Comparison of ENCODE assay signal across 18 cellular contexts in genomic region chr2:101160454-101160853, GRCh38. TPM values are rescaled to one million over a fixed set of nuclear protein-coding genes. Genes with fewer than 3 reads are reported as not detected.
A peak's percentile ranks its signal among the peaks of the same experiment; 100 is the strongest.
DNase-seq lines count a peak whose midpoint lies in the region; ATAC-seq, FAIRE-seq and TF ChIP-seq lines count a peak whose summit lies in the region.
"Had no signal": no experiment of that assay in that cellular context is flagged by ENCODE, and none has a peak within 500 bp of the region (broad histone marks: within the 10 kb centered on the region; RNA-seq: fewer than 3 reads in every experiment).

No MANE protein-coding gene starts in this region.

- POLR2A ChIA-PET in AG04449 (lab: Yijun Ruan, JAX) = no interaction called here

- intact Hi-C loops in ovary (cut with DNase I) = no loop called here

- H3K4me3 ChIP-seq in AG04449 (ENCODE audit: low read depth, low read length) = no peak overlapping the region
- no peak overlapping the region for H3K4me3 ChIP-seq in astrocyte (ENCODE audit: insufficient read depth, low read depth, low read length)
- no peak overlapping the region for H3K4me3 ChIP-seq in ovary
- H3K4me3 ChIP-seq: prostate gland, uterus had no signal

- CTCF ChIA-PET in AG04449 (lab: Yijun Ruan, JAX) = interaction anchor here (0.9 kb wide), 1 partner anchor 92 kb away, joined by 3 read pairs; the partner anchor contains the start of gene CNOT11

- no peaks in the 10 kb centered on the region for H3K9me3 Mint-ChIP-seq in astrocyte (ENCODE audit: unreplicated experiment)

- no peak for TF ChIP-seq CTCF in AG04449 (IDR thresholded peaks at IDR 0.05; ENCODE audit: insufficient read depth, low read length, missing control alignments)
- no peak for TF ChIP-seq CTCF in astrocyte (IDR thresholded peaks at IDR 0.05; ENCODE audit: insufficient read depth, low read depth, low read length)
- TF ChIP-seq CTCF in GM10266 (IDR thresholded peaks at IDR 0.05; ENCODE audit: control insufficient read depth, insufficient read depth, low read depth, missing control alignments) = no peak
- TF ChIP-seq CTCF in ovary (IDR thresholded peaks at IDR 0.05) = no peak

- H4K20me1 ChIP-seq in astrocyte (ENCODE audit: insufficient read depth, low read length) = no peaks in the 10 kb centered on the region

- H3K27ac ChIP-seq in astrocyte (ENCODE audit: low read depth, low read length) (no peak overlapping the region), ovary (no peak overlapping the region)
- H3K27ac ChIP-seq: prostate gland, uterus had no signal

- FAIRE-seq in astrocyte (lab: Jason Lieb, UNC) = no peak
- FAIRE-seq: GM18507 had no signal

- no peak overlapping the region for H3K4me2 ChIP-seq in astrocyte (ENCODE audit: low read length)

- ATAC-seq in HG03521 (IDR thresholded peaks at IDR 0.05; ENCODE audit: unreplicated experiment) = no peak

- H2AFZ ChIP-seq in astrocyte (ENCODE audit: low read depth, low read length) = no peak overlapping the region

- H3K36me3 ChIP-seq in astrocyte (ENCODE audit: insufficient read depth, low read length) (no peaks in the 10 kb centered on the region), ovary (no peaks in the 10 kb centered on the region)
- H3K36me3 ChIP-seq: prostate gland, uterus had no signal

- no peaks in the 10 kb centered on the region for H3K36me3 Mint-ChIP-seq in astrocyte (ENCODE audit: low read depth, unreplicated experiment)

- no peak for TF ChIP-seq POLR2A in ovary (IDR thresholded peaks at IDR 0.05)

- H3K4me1 Mint-ChIP-seq in astrocyte (ENCODE audit: low read depth, unreplicated experiment) = no peaks in the 10 kb centered on the region

- no peak overlapping the region for H3K4me3 Mint-ChIP-seq in astrocyte (ENCODE audit: unreplicated experiment)

- no peaks in the 10 kb centered on the region for H3K4me1 ChIP-seq in astrocyte (ENCODE audit: insufficient read depth, low read length)
- no peaks in the 10 kb centered on the region for H3K4me1 ChIP-seq in ovary (ENCODE audit: insufficient read depth)
- H3K4me1 ChIP-seq: prostate gland, uterus had no signal

- H3K79me2 ChIP-seq in astrocyte (ENCODE audit: insufficient read depth, low read length) = no peaks in the 10 kb centered on the region

- H3K27me3 ChIP-seq in astrocyte (ENCODE audit: insufficient read depth, low read length) (no peaks in the 10 kb centered on the region), ovary (no peaks in the 10 kb centered on the region)
- H3K27me3 ChIP-seq: uterus had no signal

- DNase-seq in AG04449 (ENCODE audit: low read depth, low spot score) = peak; percentile 12
- DNase-seq in HS-27A (ENCODE audit: low read depth) = peak; percentile 38
- peak; percentile 40 for DNase-seq in astrocyte (ENCODE audit: low read depth)
- DNase-seq in hepatic stellate cell (ENCODE audit: low spot score) = peak; percentile 48
- no peak for DNase-seq in GM10266 (ENCODE audit: extremely low spot score)
- DNase-seq in ovary = no peak
- no peak for DNase-seq in NCI-H1694 treated with DMSO at 0.1 percent for 48 hours (lab: John Stamatoyannopoulos, UW)
- DNase-seq: activated naive CD4-positive, alpha-beta T cell treated with Interleukin-2 at 50 U/mL for 16 hours; AML-193; DND-41; NCI-H1105; NCI-H446 treated with DMSO at 0.1 percent for 48 hours; RPMI8226; stimulated activated CD8-positive, alpha-beta memory T cell treated with anti-CD3 and anti-CD28 coated beads, Interleukin-4, amount 100 ng/mL, for 48 hours; uterus had no signal

- H3K27me3 Mint-ChIP-seq in astrocyte (ENCODE audit: low read depth, unreplicated experiment) = no peaks in the 10 kb centered on the region

- H3K9me3 ChIP-seq in astrocyte (ENCODE audit: insufficient read depth, low read depth, low read length) (no peaks in the 10 kb centered on the region), ovary (no peaks in the 10 kb centered on the region)
- H3K9me3 ChIP-seq: prostate gland, uterus had no signal

- WGBS in ovary, 3 donors = 92 to 97% (median 96%) methylated on average over 3 of the region's 3 CpGs

- no peak for TF ChIP-seq EP300 in ovary (IDR thresholded peaks at IDR 0.05)

- no peak overlapping the region for H3K27ac Mint-ChIP-seq in astrocyte (ENCODE audit: unreplicated experiment)

- H3K9ac ChIP-seq in astrocyte (ENCODE audit: low read length) = no peak overlapping the region

RNA-seq across cellular contexts. Expression of gene TBC1D8, which starts 9.3 kb away (rescaled TPM):
- total RNA-seq in astrocyte = 1.9 and 2.4 TPM in 2 replicates
- total RNA-seq in ovary = 10 to 100 TPM; 14.3 to 44.6 (median 15.8) TPM
- 10 to 100 TPM; 10.8 to 10.9 TPM for polyA plus RNA-seq in ovary

Comparison
In these comparisons a context has a peak if more than half of its experiments do, and no peak if none do; other contexts are left out.
1. DNase-seq: peak in AG04449 (single experiment), HS-27A (single experiment), astrocyte (single experiment) and hepatic stellate cell (single experiment); none in GM10266 (single experiment), ovary (0 of 5) and NCI-H1694 treated with DMSO at 0.1 percent for 48 hours (single experiment).